In genomic region chr13:28220166-28220565, GRCh38 we compare ENCODE assay signal across 1 cellular context.
A peak's percentile ranks its signal among the peaks of the same experiment; 100 is the strongest.
TF ChIP-seq lines count a peak whose summit lies in the region.

No MANE protein-coding gene starts in this region.

TF ChIP-seq in K562, 482 proteins besides CTCF, POLR2A, EP300 and RAD21:
- TF ChIP-seq CREB3L1 (IDR thresholded peaks at IDR 0.05; ENCODE audit: borderline replicate concordance, low read depth) (no peak), NFIC (IDR thresholded peaks at IDR 0.05) (0 out of 2 replicates have a peak, but pooled peaks have one; percentile 14)
